ENCODE assay signal across 8 cellular contexts in genomic region chr9:134778841-134779411, GRCh38.
DNase-seq lines count a peak whose midpoint lies in the region; ATAC-seq and TF ChIP-seq lines count a peak whose summit lies in the region.

No MANE protein-coding gene starts in this region.

- intact Hi-C loops in mucosa of descending colon (cut with DNase I, micrococcal nuclease) = no loop called here

- H3K27me3 ChIP-seq in GM06990 (replicated peaks; ENCODE audit: control insufficient read depth, insufficient read depth, low read length) = no peaks in the 10 kb centered on the region; the same call in none of the 2 replicates

- no peaks in the 10 kb centered on the region for H3K4me1 ChIP-seq in mucosa of descending colon (ENCODE audit: low read depth)

- H3K4me3 ChIP-seq in GM06990 (replicated peaks; ENCODE audit: low read depth, low read length) (no peak overlapping the region), mucosa of descending colon (no peak overlapping the region)

- no peak for DNase-seq in GM06990 (ENCODE audit: extremely low read depth, insufficient read length)
- DNase-seq in NCI-H460 (ENCODE audit: extremely low read depth, low read depth) = peak; percentile 46
- DNase-seq in ecto neural progenitor cell (ENCODE audit: low spot score) = peak; percentile 84
- peak in 2 of 3 donors; percentile 54 to 65 for DNase-seq in mucosa of descending colon
- DNase-seq in omental fat pad (ENCODE audit: low spot score) = no peak
- no peak for DNase-seq in activated CD4-positive, alpha-beta T cell treated with anti-CD3 and anti-CD28 coated beads, Interleukin-2, amount 50 U/mL, for 48 hours

- TF ChIP-seq CTCF in GM06990 (IDR thresholded peaks at IDR 0.05; ENCODE audit: insufficient read depth, low read length, poor library complexity, severe bottlenecking) (peak; percentile 62), mucosa of descending colon (IDR thresholded peaks at IDR 0.05) (no peak), omental fat pad (IDR thresholded peaks at IDR 0.05) (no peak)

- H3K36me3 ChIP-seq in GM06990 (ENCODE audit: control insufficient read depth, insufficient read depth, low read length) = no peaks in the 10 kb centered on the region
- H3K36me3 ChIP-seq in mucosa of descending colon (ENCODE audit: low read depth) = no peaks in the 10 kb centered on the region

- ATAC-seq in mucosa of descending colon (peak; percentile 57), omental fat pad (ENCODE audit: low FRiP score) (no peak), HG02981 (IDR thresholded peaks at IDR 0.05; ENCODE audit: unreplicated experiment) (no peak), GM21381 (IDR thresholded peaks at IDR 0.05; ENCODE audit: unreplicated experiment) (no peak)

- no peaks in the 10 kb centered on the region for H3K9me3 ChIP-seq in mucosa of descending colon

Comparison
In these comparisons a context has a peak if more than half of its experiments do, and no peak if none do; other contexts are left out.
1. DNase-seq: peak in NCI-H460 (single experiment), ecto neural progenitor cell (single experiment) and mucosa of descending colon (2 of 3); none in GM06990 (single experiment), omental fat pad (single experiment) and activated CD4-positive, alpha-beta T cell treated with anti-CD3 and anti-CD28 coated beads, Interleukin-2, amount 50 U/mL, for 48 hours (0 of 2).